4 cellular contexts compared by ENCODE assay signal in genomic region chr7:53245721-53246120, GRCh38.
"Had no signal": no experiment of that assay in that cellular context is flagged by ENCODE, and none has a peak within 500 bp of the region (broad histone marks: within the 10 kb centered on the region; RNA-seq: fewer than 3 reads in every experiment).

No MANE protein-coding gene starts in this region.

- ATAC-seq: GM23338, HepG2 had no signal

- DNase-seq: H9, HCEC 1CT had no signal
